Comparison of ENCODE assay signal across 13 cellular contexts in genomic region chr1:67558449-67559193, GRCh38.
DNase-seq lines count a peak whose midpoint lies in the region; ATAC-seq and TF ChIP-seq lines count a peak whose summit lies in the region.
"Had no signal": no experiment of that assay in that cellular context is flagged by ENCODE, and none has a peak within 500 bp of the region (broad histone marks: within the 10 kb centered on the region; RNA-seq: fewer than 3 reads in every experiment).

No MANE protein-coding gene starts in this region.

- H3K9me3 ChIP-seq in Panc1 (ENCODE audit: control insufficient read depth, insufficient read depth, low read depth, low read length), result no peaks in the 10 kb centered on the region
- no peaks in the 10 kb centered on the region for H3K9me3 ChIP-seq in aorta (ENCODE audit: control insufficient read depth, low read length)
- H3K9me3 ChIP-seq: heart right ventricle, mucosa of descending colon had no signal

- peaks cover 16% of the 10 kb centered on the region for H3K4me1 Mint-ChIP-seq in nephron progenitor cell

- no peaks in the 10 kb centered on the region for H3K36me3 Mint-ChIP-seq in nephron progenitor cell (ENCODE audit: low read depth)

- no peak overlapping the region for H3K4me3 Mint-ChIP-seq in nephron progenitor cell
- H3K4me3 Mint-ChIP-seq: activated T-helper 1 cell treated with anti-CD3 and anti-CD28 coated beads, Interleukin-12 subunit alpha, Interleukin-12 subunit beta, Interleukin-2, Interleukin-4 antibody, amounts not matched to agents 30 ng/mL and 10 ng/mL and 1 ng/mL, durations not matched to agents 14 hours and 24 hours and 36 hours had no signal

- POLR2A ChIA-PET in Panc1 (lab: Charles Lee), result no interaction called here

- peak overlapping the region; percentile 71 for H3K27ac Mint-ChIP-seq in nephron progenitor cell
- H3K27ac Mint-ChIP-seq: activated T-helper 1 cell treated with anti-CD3 and anti-CD28 coated beads, Interleukin-12 subunit alpha, Interleukin-12 subunit beta, Interleukin-2, Interleukin-4 antibody, amounts not matched to agents 30 ng/mL and 10 ng/mL and 1 ng/mL, durations not matched to agents 14 hours and 24 hours and 36 hours had no signal

- H3K36me3 ChIP-seq in Panc1 (ENCODE audit: control insufficient read depth, insufficient read depth, low read length), result no peaks in the 10 kb centered on the region
- no peaks in the 10 kb centered on the region for H3K36me3 ChIP-seq in aorta (ENCODE audit: control insufficient read depth in 1 of 2, insufficient read depth in 2 of 2, low read length in 1 of 2)
- H3K36me3 ChIP-seq: heart right ventricle had no signal

- in situ Hi-C loops in Panc1 (cut with HindIII; ENCODE audit: low pct_unique_long_range_greater_than_20kb, low sequenced_read_pairs), result no loop called here

- H3K27me3 ChIP-seq in Panc1 (ENCODE audit: control insufficient read depth, insufficient read depth, low read length) (no peaks in the 10 kb centered on the region), aorta (ENCODE audit: control insufficient read depth in 1 of 2, insufficient read depth in 2 of 2, low read length in 1 of 2) (no peaks in the 10 kb centered on the region)
- H3K27me3 ChIP-seq: heart right ventricle had no signal

- no peak for DNase-seq in Panc1 (ENCODE audit: low read depth, low spot score)
- no peak for DNase-seq in epithelial cell of prostate (ENCODE audit: low read depth, low spot score)
- DNase-seq in nephron progenitor cell, result no peak
- peak in 1 of 2 donors; percentile 22 for DNase-seq in aorta
- DNase-seq in T-helper 2 cell, result no peak
- DNase-seq in HUDEP-2 (lab: John Stamatoyannopoulos, UW; ENCODE audit: unreplicated experiment in 76 of 76), result no peak
- DNase-seq: activated CD4-positive, alpha-beta T cell treated with anti-CD3 and anti-CD28 coated beads, Interleukin-2, amount 50 U/mL, for 48 hours; NCI-H146; NCI-H345 had no signal

- H3K4me3 ChIP-seq in Panc1 (ENCODE audit: low read depth in 2 of 2, low read length in 2 of 2) (no peak overlapping the region; a peak in 1 of 4 replicates), aorta (ENCODE audit: low read length in 2 of 2) (no peak overlapping the region)
- H3K4me3 ChIP-seq: mucosa of descending colon had no signal

- no TSS peak for BruUV-seq in Panc1 (replicated peaks; lab: Mats Ljungman, UMichigan)

- peaks cover 7% of the 10 kb centered on the region for H3K27me3 Mint-ChIP-seq in nephron progenitor cell (ENCODE audit: low read depth, poor library complexity)

- intact Hi-C loops in Panc1 (cut with micrococcal nuclease; ENCODE audit: unreplicated experiment) (no loop called here), aorta (cut with DNase I) (no loop called here)

- no peaks in the 10 kb centered on the region for H3K9me3 Mint-ChIP-seq in nephron progenitor cell
- H3K9me3 Mint-ChIP-seq: activated T-helper 1 cell treated with anti-CD3 and anti-CD28 coated beads, Interleukin-12 subunit alpha, Interleukin-12 subunit beta, Interleukin-2, Interleukin-4 antibody, amounts not matched to agents 30 ng/mL and 10 ng/mL and 1 ng/mL, durations not matched to agents 14 hours and 24 hours and 36 hours had no signal

- TF ChIP-seq CTCF in Panc1 (IDR thresholded peaks at IDR 0.05) (no peak), nephron progenitor cell (IDR thresholded peaks at IDR 0.05) (no peak)

- WGBS in aorta, 2 donors, result 82 to 87% methylated on average over 9 of the region's 9 CpGs

- H3K27ac ChIP-seq in Panc1 (ENCODE audit: low read length), result peak overlapping the region; percentile 78
- peak overlapping the region; percentile 39 for H3K27ac ChIP-seq in epithelial cell of prostate
- H3K27ac ChIP-seq in aorta (ENCODE audit: low read depth in 1 of 2, low read length in 2 of 2), result no peak overlapping the region

- CTCF ChIA-PET in Panc1 (lab: Charles Lee), result no interaction called here

- H3K4me1 ChIP-seq in Panc1 (ENCODE audit: control insufficient read depth, insufficient read depth, low read length) (peaks cover 44% of the 10 kb centered on the region), aorta (ENCODE audit: control insufficient read depth in 1 of 2, insufficient read depth in 2 of 2, low read length in 2 of 2) (no peaks in the 10 kb centered on the region)

- ATAC-seq in Panc1 (no peak), aorta (ENCODE audit: low FRiP score) (peak; percentile 11), SK-N-SH treated with all-trans-retinoic acid at 6 μM for 48 hours (no peak)
- ATAC-seq: mucosa of descending colon had no signal

TF ChIP-seq in SK-N-SH treated with all-trans-retinoic acid at 6 μM for 48 hours, 23 proteins besides CTCF, POLR2A, EP300 and RAD21 (continues in another document):
- TF ChIP-seq TOX (CRISPR knock-in tag; IDR thresholded peaks at IDR 0.05; ENCODE audit: borderline replicate concordance) (no peak), PATZ1 (CRISPR knock-in tag; IDR thresholded peaks at IDR 0.05; ENCODE audit: borderline replicate concordance) (no peak), CREB5 (CRISPR knock-in tag; IDR thresholded peaks at IDR 0.05; ENCODE audit: low read depth) (no peak), CSRNP3 (CRISPR knock-in tag; IDR thresholded peaks at IDR 0.05) (no peak), TSHZ2 (CRISPR knock-in tag; IDR thresholded peaks at IDR 0.05) (no peak), SNAI2 (CRISPR knock-in tag; IDR thresholded peaks at IDR 0.05) (no peak), ZNF565 (CRISPR knock-in tag; conservative IDR thresholded peaks at IDR 0.05; ENCODE audit: low read depth) (no peak), ZC3H10 (CRISPR knock-in tag; IDR thresholded peaks at IDR 0.05) (no peak), BACH2 (CRISPR knock-in tag; IDR thresholded peaks at IDR 0.05; ENCODE audit: borderline replicate concordance) (no peak), RARB (CRISPR knock-in tag; IDR thresholded peaks at IDR 0.05) (no peak), ARNTL (CRISPR knock-in tag; IDR thresholded peaks at IDR 0.05; ENCODE audit: borderline replicate concordance, low read depth) (no peak), ZNF70 (CRISPR knock-in tag; IDR thresholded peaks at IDR 0.05) (no peak), ZFP30 (CRISPR knock-in tag; IDR thresholded peaks at IDR 0.05) (no peak)

Comparison
In these comparisons a context has a peak if more than half of its experiments do, and no peak if none do; other contexts are left out.
1. H3K27ac ChIP-seq: peak in Panc1 (single experiment) and epithelial cell of prostate (single experiment); none in aorta (0 of 2).